11 cellular contexts compared by ENCODE assay signal in genomic region chr12:106769078-106769477, GRCh38. TPM values are rescaled to one million over a fixed set of nuclear protein-coding genes. Genes with fewer than 3 reads are reported as not detected.
A peak's percentile ranks its signal among the peaks of the same experiment; 100 is the strongest.
DNase-seq lines count a peak whose midpoint lies in the region; ATAC-seq and TF ChIP-seq lines count a peak whose summit lies in the region.
"Had no signal": no experiment of that assay in that cellular context is flagged by ENCODE, and none has a peak within 500 bp of the region (broad histone marks: within the 10 kb centered on the region; RNA-seq: fewer than 3 reads in every experiment).

No MANE protein-coding gene starts in this region.

- H3K4me1 ChIP-seq in HUES64 (ENCODE audit: insufficient read depth, low read length) (peaks cover 60% of the 10 kb centered on the region), subcutaneous abdominal adipose tissue (ENCODE audit: control insufficient read depth in 5 of 5, insufficient read depth in 5 of 5, low read length in 5 of 5) (peaks cover 3 to 55% (median 35%) of the 10 kb centered on the region in 5 donors)

- TF ChIP-seq CTCF in cardiac fibroblast (IDR thresholded peaks at IDR 0.05; ENCODE audit: low read depth, low read length) = no peak

- ATAC-seq in GM21367 (IDR thresholded peaks at IDR 0.05; ENCODE audit: unreplicated experiment) = no peak

- WGBS in HUES64 = 1% methylated on average over 5 of the region's 5 CpGs

- no peaks in the 10 kb centered on the region for H3K36me3 ChIP-seq in HUES64 (ENCODE audit: insufficient read depth, low read length)
- H3K36me3 ChIP-seq in subcutaneous abdominal adipose tissue (ENCODE audit: control insufficient read depth in 5 of 5, insufficient read depth in 5 of 5, low read length in 5 of 5) = no peaks in the 10 kb centered on the region
- H3K36me3 ChIP-seq: thoracic aorta had no signal

- H3K27me3 ChIP-seq in HUES64 (ENCODE audit: insufficient read depth, low read length) (no peaks in the 10 kb centered on the region), subcutaneous abdominal adipose tissue (ENCODE audit: control insufficient read depth in 5 of 5, insufficient read depth in 4 of 5, low read length in 5 of 5) (peaks cover 0 to 4% (median 0%) of the 10 kb centered on the region in 5 donors)

- peak overlapping the region; percentile 39 for H3K4me3 ChIP-seq in HUES64 (ENCODE audit: low read length)
- no peak overlapping the region for H3K4me3 ChIP-seq in cardiac fibroblast (replicated peaks in 1 of 2; ENCODE audit: low read depth in 2 of 2, low read length in 2 of 2)
- H3K4me3 ChIP-seq in subcutaneous abdominal adipose tissue (ENCODE audit: low read depth in 1 of 5, low read length in 5 of 5) = no peak overlapping the region
- H3K4me3 ChIP-seq: skin epidermis, thoracic aorta had no signal

- H3K9me3 ChIP-seq in HUES64 (ENCODE audit: insufficient read depth, low read depth, low read length) = no peaks in the 10 kb centered on the region
- H3K9me3 ChIP-seq in subcutaneous abdominal adipose tissue (ENCODE audit: control insufficient read depth in 5 of 5, low read length in 5 of 5) = no peaks in the 10 kb centered on the region
- H3K9me3 ChIP-seq: thoracic aorta had no signal

- DNase-seq in cardiac fibroblast (ENCODE audit: low read depth in 2 of 2) (peak; percentile 37 to 66), kidney glomerular epithelial cell (lab: John Stamatoyannopoulos, UW) (peak; percentile 90), NAMALWA (ENCODE audit: low spot score) (no peak)
- DNase-seq in activated CD4-positive, alpha-beta T cell treated with anti-CD3 and anti-CD28 coated beads, Interleukin-2, amount 50 U/mL, for 1 hour = no peak
- DNase-seq: activated CD4-positive, CD25-positive, alpha-beta regulatory T cell; NCI-H2107 had no signal

- H3K27ac ChIP-seq in HUES64 (ENCODE audit: low read depth, low read length) = peak overlapping the region; percentile 94
- H3K27ac ChIP-seq in subcutaneous abdominal adipose tissue (ENCODE audit: low read depth, low read length) = peak overlapping the region; percentile 85

- H3K9ac ChIP-seq in HUES64 (ENCODE audit: low read depth, low read length) (peak overlapping the region; percentile 30; the same call in 1 of the 2 replicates), subcutaneous abdominal adipose tissue (ENCODE audit: low read length in 5 of 5) (peak overlapping the region in 2 of 5 donors; percentile 41 to 74)

RNA-seq across cellular contexts. Expression of gene RIC8B, which starts 5.4 kb away (rescaled TPM):
- 16.8 TPM for polyA plus RNA-seq in HUES64 (2013, experiment 1 of 2)
- polyA plus RNA-seq in HUES64 (2013, experiment 2 of 2) = 16.0 TPM

Comparison
In these comparisons a context has a peak if more than half of its experiments do, and no peak if none do; other contexts are left out.
1. DNase-seq: peak in cardiac fibroblast (2 of 2) and kidney glomerular epithelial cell (single experiment); none in activated CD4-positive, alpha-beta T cell treated with anti-CD3 and anti-CD28 coated beads, Interleukin-2, amount 50 U/mL, for 1 hour (single experiment) and NAMALWA (single experiment).